8 cellular contexts compared by ENCODE assay signal in genomic region chr15:60423540-60423939, GRCh38. TPM values are rescaled to one million over a fixed set of nuclear protein-coding genes. Genes with fewer than 3 reads are reported as not detected.
DNase-seq lines count a peak whose midpoint lies in the region; ATAC-seq and TF ChIP-seq lines count a peak whose summit lies in the region.

No MANE protein-coding gene starts in this region.

- H3K36me3 Mint-ChIP-seq in nephron progenitor cell (ENCODE audit: low read depth): peaks cover 34% of the 10 kb centered on the region

- peaks cover 21% of the 10 kb centered on the region for H3K4me1 Mint-ChIP-seq in nephron progenitor cell

- peaks cover 31% of the 10 kb centered on the region for H3K36me3 ChIP-seq in MG63
- H3K36me3 ChIP-seq in ovary: no peaks in the 10 kb centered on the region

- no peak overlapping the region for H3K4me3 Mint-ChIP-seq in nephron progenitor cell

- H3K9me3 Mint-ChIP-seq in nephron progenitor cell: no peaks in the 10 kb centered on the region

- no peak for ATAC-seq in HG03097 (IDR thresholded peaks at IDR 0.05; ENCODE audit: low FRiP score, unreplicated experiment)
- no peak for ATAC-seq in HG02588 (IDR thresholded peaks at IDR 0.05; ENCODE audit: unreplicated experiment)

- H3K4me3 ChIP-seq in MG63 (no peak overlapping the region), ovary (no peak overlapping the region)

- intact Hi-C loops in ovary (cut with DNase I): no loop called here

- DNase-seq in COLO829 (ENCODE audit: low spot score) (peak; percentile 49), MG63 (peak; percentile 49), cerebellar cortex (ENCODE audit: low spot score) (peak; percentile 9), nephron progenitor cell (peak; percentile 31), ovary (no peak)
- DNase-seq in stimulated activated CD4-positive, alpha-beta T cell treated with anti-CD3 and anti-CD28 coated beads, Interleukin-1b, Interleukin-23, amount 100 ng/mL, for 48 hours: no peak

- no peaks in the 10 kb centered on the region for H3K27me3 Mint-ChIP-seq in nephron progenitor cell (ENCODE audit: low read depth, poor library complexity)

- no peak for TF ChIP-seq CTCF in nephron progenitor cell (IDR thresholded peaks at IDR 0.05)
- no peak for TF ChIP-seq CTCF in ovary (IDR thresholded peaks at IDR 0.05)

- peaks cover 4% of the 10 kb centered on the region for H3K4me1 ChIP-seq in ovary (ENCODE audit: insufficient read depth)

- no peak for TF ChIP-seq POLR2A in ovary (IDR thresholded peaks at IDR 0.05)

- H3K27ac Mint-ChIP-seq in nephron progenitor cell: peak overlapping the region; percentile 78

- no peak overlapping the region for H3K27ac ChIP-seq in ovary

- 1 to 6% (median 2%) methylated on average over 2 of the region's 2 CpGs for WGBS in ovary, 3 donors

- TF ChIP-seq EP300 in ovary (IDR thresholded peaks at IDR 0.05): no peak

- H3K9me3 ChIP-seq in MG63 (no peaks in the 10 kb centered on the region), ovary (no peaks in the 10 kb centered on the region)

- no peaks in the 10 kb centered on the region for H3K27me3 ChIP-seq in MG63
- no peaks in the 10 kb centered on the region for H3K27me3 ChIP-seq in ovary

RNA-seq across cellular contexts. Expression of gene ANXA2, which starts 25.8 kb away (rescaled TPM):
- 5,310 and 5,617 TPM in 2 replicates for total RNA-seq in MG63 (2014; rRNA removed; shearing (Covaris generic); ENCODE audit: low replicate concordance)
- 100 to 1,000 TPM; 118 to 436 (median 237) TPM for total RNA-seq in ovary
- 100 to 1,000 TPM; 219 to 910 TPM for polyA plus RNA-seq in ovary

RNA-seq across cellular contexts. Expression of gene ICE2, which starts 55.4 kb away (rescaled TPM):
- total RNA-seq in MG63 (2014; rRNA removed; shearing (Covaris generic); ENCODE audit: low replicate concordance): 14.5 and 26.2 TPM in 2 replicates
- 10 to 100 TPM; 24.3 to 72.0 (median 54.9) TPM for total RNA-seq in ovary
- polyA plus RNA-seq in ovary: 10 to 100 TPM; 16.4 to 32.1 TPM

Comparison
In these comparisons a context has a peak if more than half of its experiments do, and no peak if none do; other contexts are left out.
1. DNase-seq: peak in COLO829 (single experiment), MG63 (single experiment), cerebellar cortex (single experiment) and nephron progenitor cell (single experiment); none in stimulated activated CD4-positive, alpha-beta T cell treated with anti-CD3 and anti-CD28 coated beads, Interleukin-1b, Interleukin-23, amount 100 ng/mL, for 48 hours (single experiment) and ovary (0 of 5).
2. RNA of gene ANXA2, which starts 25.8 kb away (total RNA-seq): 5,310 to 5,617 TPM in MG63; 118 to 436 TPM in ovary; every median in the first group is over 10 times any median in the second.